Comparison of ENCODE assay signal across 9 cellular contexts in genomic region chr13:106376411-106377112, GRCh38.
DNase-seq lines count a peak whose midpoint lies in the region; ATAC-seq and TF ChIP-seq lines count a peak whose summit lies in the region.
"Had no signal": no experiment of that assay in that cellular context is flagged by ENCODE, and none has a peak within 500 bp of the region (broad histone marks: within the 10 kb centered on the region; RNA-seq: fewer than 3 reads in every experiment).

No MANE protein-coding gene starts in this region.

- CTCF ChIA-PET in IMR-90 (lab: Yijun Ruan, JAX), result no interaction called here

- TF ChIP-seq POLR2A in IMR-90 (IDR thresholded peaks at IDR 0.05; ENCODE audit: low read depth, low read length), result no peak
- TF ChIP-seq POLR2A in vagina (IDR thresholded peaks at IDR 0.05), result no peak

- H3K23ac ChIP-seq in IMR-90 (ENCODE audit: low read depth, low read length), result peak overlapping the region; percentile 26; the same call in 1 of the 2 replicates

- no peaks in the 10 kb centered on the region for H4K20me1 ChIP-seq in IMR-90 (ENCODE audit: insufficient read depth, low read length)

- in situ Hi-C loops in IMR-90 (cut with MboI; ENCODE audit: low sequenced_read_pairs), result no loop called here
- in situ Hi-C loops in brain microvascular endothelial cell (cut with HindIII; ENCODE audit: low pct_ligation_motif_present, low sequenced_read_pairs), result no loop called here

- H2BK15ac ChIP-seq in IMR-90 (ENCODE audit: low read depth, low read length), result peak overlapping the region; percentile 98

- H3K27ac ChIP-seq in IMR-90 (ENCODE audit: insufficient read depth, low read length) (peak overlapping the region; percentile 14; the same call in 1 of the 2 replicates), brain microvascular endothelial cell (peak overlapping the region; percentile 98), heart right ventricle (no peak overlapping the region), vagina (no peak overlapping the region)
- H3K27ac ChIP-seq in effector memory CD4-positive, alpha-beta T cell (ENCODE audit: insufficient read depth, low read length, poor library complexity, severe bottlenecking), result no peak overlapping the region
- H3K27ac ChIP-seq: KMS-11 had no signal

- no peak for TF ChIP-seq RAD21 in IMR-90 (IDR thresholded peaks at IDR 0.05; ENCODE audit: low read length)

- dilution Hi-C loops in IMR-90 (cut with HindIII; ENCODE audit: low sequenced_read_pairs, unreplicated experiment), result no loop called here

- peak overlapping the region; percentile 97 for H2BK120ac ChIP-seq in IMR-90 (ENCODE audit: low read depth, low read length)

- H3K18ac ChIP-seq in IMR-90 (ENCODE audit: low read depth, low read length), result peak overlapping the region; percentile 63; the same call in 1 of the 2 replicates

- intact Hi-C loops in IMR-90 (cut with micrococcal nuclease) (no loop called here), heart right ventricle (cut with DNase I) (no loop called here), vagina (cut with DNase I) (no loop called here)

- H4K5ac ChIP-seq in IMR-90 (ENCODE audit: low read depth, low read length), result peak overlapping the region; percentile 65; the same call in 1 of the 2 replicates

- BruUV-seq in IMR-90 (replicated peaks; lab: Mats Ljungman, UMichigan), result no TSS peak

- no peak; the same call in 1 of the 2 replicates for TF ChIP-seq CTCF in IMR-90 (conservative IDR thresholded peaks at IDR 0.05; ENCODE audit: low read depth, low read length)
- peak; percentile 78 for TF ChIP-seq CTCF in brain microvascular endothelial cell (IDR thresholded peaks at IDR 0.05; ENCODE audit: low read depth, low read length, missing control alignments)
- no peak for TF ChIP-seq CTCF in heart right ventricle (IDR thresholded peaks at IDR 0.05)
- TF ChIP-seq CTCF in vagina (IDR thresholded peaks at IDR 0.05), result no peak

- peak; percentile 46 for ATAC-seq in IMR-90 (ENCODE audit: low read depth)
- ATAC-seq in heart right ventricle, result no peak

- H3K9ac ChIP-seq in IMR-90 (ENCODE audit: low read depth, low read length), result no peak overlapping the region
- H3K9ac ChIP-seq: KMS-11 had no signal

- 90% methylated on average over 2 of the region's 20 CpGs; no CpG with 5 or more reads in 1 of the 2 experiments for WGBS in IMR-90 (ENCODE audit: extremely low coverage in 2 of 2, insufficient read length in 1 of 2), 2 experiments
- 84 to 88% methylated on average over 20 of the region's 20 CpGs for WGBS in heart right ventricle, 2 donors

- H3K4me1 ChIP-seq in IMR-90 (ENCODE audit: control insufficient read depth, insufficient read depth, low read length) (peaks cover 29% of the 10 kb centered on the region), heart right ventricle (peaks cover 0 to 15% (median 0%) of the 10 kb centered on the region in 9 donors), vagina (peaks cover 8% of the 10 kb centered on the region)
- no peaks in the 10 kb centered on the region for H3K4me1 ChIP-seq in effector memory CD4-positive, alpha-beta T cell (ENCODE audit: control insufficient read depth, insufficient read depth, low read length, poor library complexity, severe bottlenecking)

- H3K36me3 ChIP-seq in IMR-90 (ENCODE audit: control insufficient read depth, insufficient read depth, low read length) (no peaks in the 10 kb centered on the region), brain microvascular endothelial cell (replicated peaks) (no peaks in the 10 kb centered on the region), heart right ventricle (no peaks in the 10 kb centered on the region), vagina (no peaks in the 10 kb centered on the region)
- no peaks in the 10 kb centered on the region for H3K36me3 ChIP-seq in effector memory CD4-positive, alpha-beta T cell (ENCODE audit: control insufficient read depth, insufficient read depth, low read length)

- H3K4me3 ChIP-seq in IMR-90 (ENCODE audit: insufficient read depth, low read depth, low read length), result no peak overlapping the region
- no peak overlapping the region for H3K4me3 ChIP-seq in brain microvascular endothelial cell (ENCODE audit: low read depth, low read length)
- no peak overlapping the region for H3K4me3 ChIP-seq in heart right ventricle
- H3K4me3 ChIP-seq in effector memory CD4-positive, alpha-beta T cell (ENCODE audit: insufficient read depth, low read depth, low read length, poor library complexity, severe bottlenecking), result no peak overlapping the region
- H3K4me3 ChIP-seq in vagina, result no peak overlapping the region

- H3K79me1 ChIP-seq in IMR-90 (ENCODE audit: low read depth in 1 of 2, low read length in 2 of 2), result peaks cover 0 to 4% of the 10 kb centered on the region in 2 experiments; a peak in 1 of 4 replicates

- DNase-seq in DMS53 (lab: John Stamatoyannopoulos, UW) (peak; percentile 67), IMR-90 (peak; percentile 95), brain microvascular endothelial cell (peak; percentile 98), myocyte (ENCODE audit: low read depth) (peak; percentile 24), heart right ventricle (no peak), NCI-H2081 (lab: John Stamatoyannopoulos, UW) (no peak), vagina (ENCODE audit: extremely low spot score in 2 of 2) (no peak)
- no peak for DNase-seq in effector memory CD4-positive, alpha-beta T cell

- H3K4me2 ChIP-seq in IMR-90 (ENCODE audit: low read depth, low read length), result no peak overlapping the region
- H3K4me2 ChIP-seq: KMS-11 had no signal

- H3K4ac ChIP-seq in IMR-90 (ENCODE audit: low read depth, low read length), result peak overlapping the region; percentile 94

- peak overlapping the region; percentile 83 for H3K14ac ChIP-seq in IMR-90 (replicated peaks; ENCODE audit: low read depth, low read length)

- peaks cover 19% of the 10 kb centered on the region for H3K9me1 ChIP-seq in IMR-90 (ENCODE audit: insufficient read depth, low read length)

- POLR2A ChIA-PET in IMR-90 (lab: Charles Lee; ENCODE audit: unreplicated experiment), result no interaction called here

- H4K8ac ChIP-seq in IMR-90 (ENCODE audit: low read depth in 2 of 2, low read length in 2 of 2), result peak overlapping the region; percentile 56 to 92

- H2AK5ac ChIP-seq in IMR-90 (ENCODE audit: low read depth, low read length), result peak overlapping the region; percentile 98

- H2BK20ac ChIP-seq in IMR-90 (ENCODE audit: low read depth, low read length), result peak overlapping the region; percentile 97

- peak overlapping the region; percentile 55; the same call in 1 of the 2 replicates for H3K56ac ChIP-seq in IMR-90 (ENCODE audit: extremely low read depth, insufficient read depth, low read length)

- H4K91ac ChIP-seq in IMR-90 (ENCODE audit: insufficient read depth, low read depth, low read length), result peak overlapping the region; percentile 93

- H3K27me3 ChIP-seq in IMR-90 (ENCODE audit: control insufficient read depth, insufficient read depth, low read length) (no peaks in the 10 kb centered on the region), brain microvascular endothelial cell (replicated peaks) (no peaks in the 10 kb centered on the region), heart right ventricle (no peaks in the 10 kb centered on the region), vagina (no peaks in the 10 kb centered on the region)
- H3K27me3 ChIP-seq in effector memory CD4-positive, alpha-beta T cell (replicated peaks; ENCODE audit: control insufficient read depth, insufficient read depth, low read length, poor library complexity, severe bottlenecking), result no peaks in the 10 kb centered on the region

- H2AK9ac ChIP-seq in IMR-90 (replicated peaks; ENCODE audit: low read depth, low read length, poor library complexity), result peak overlapping the region; percentile 29

- peak overlapping the region; percentile 84 for H2BK5ac ChIP-seq in IMR-90 (ENCODE audit: low read depth, low read length, poor library complexity, severe bottlenecking)

- peak overlapping the region; percentile 59 for H2AFZ ChIP-seq in IMR-90 (replicated peaks; ENCODE audit: low read length, poor library complexity)

- H3K9me3 ChIP-seq in IMR-90 (ENCODE audit: control insufficient read depth, insufficient read depth, low read length) (no peaks in the 10 kb centered on the region), heart right ventricle (no peaks in the 10 kb centered on the region), vagina (no peaks in the 10 kb centered on the region)
- no peaks in the 10 kb centered on the region for H3K9me3 ChIP-seq in effector memory CD4-positive, alpha-beta T cell (ENCODE audit: control insufficient read depth, low read length)

TF ChIP-seq in IMR-90, 13 proteins besides CTCF, POLR2A, EP300 and RAD21:
- TF ChIP-seq FOS (IDR thresholded peaks at IDR 0.05; ENCODE audit: low read depth, low read length) (peak; percentile 63), MAFK (IDR thresholded peaks at IDR 0.05; ENCODE audit: low read depth, low read length) (no peak), RFX5 (IDR thresholded peaks at IDR 0.05; ENCODE audit: low read depth, low read length) (no peak), MXI1 (IDR thresholded peaks at IDR 0.05; ENCODE audit: borderline replicate concordance, low read depth, low read length) (no peak), CEBPB (IDR thresholded peaks at IDR 0.05; ENCODE audit: low read depth, low read length) (peak; percentile 47; the same call in 1 of the 2 replicates), USF2 (IDR thresholded peaks at IDR 0.05; ENCODE audit: low read depth, low read length) (no peak), RCOR1 (IDR thresholded peaks at IDR 0.05; ENCODE audit: insufficient replicate concordance, low read length) (peak; percentile 16), SMC3 (IDR thresholded peaks at IDR 0.05; ENCODE audit: low read depth, low read length) (no peak)
TF ChIP-seq in IMR-90: peak in this region for 3.

Comparison
In these comparisons a context has a peak if more than half of its experiments do, and no peak if none do; other contexts are left out.
1. DNase-seq: peak in DMS53 (single experiment), IMR-90 (single experiment), brain microvascular endothelial cell (single experiment) and myocyte (single experiment); none in heart right ventricle (0 of 2), NCI-H2081 (0 of 2), effector memory CD4-positive, alpha-beta T cell (0 of 3) and vagina (0 of 2).
2. H3K27ac ChIP-seq: peak in IMR-90 (single experiment) and brain microvascular endothelial cell (single experiment); none in heart right ventricle (0 of 10), effector memory CD4-positive, alpha-beta T cell (single experiment) and vagina (single experiment).